ENCODE assay signal across 8 cellular contexts in genomic region chr14:77761205-77761931, GRCh38. TPM values are rescaled to one million over a fixed set of nuclear protein-coding genes. Genes with fewer than 3 reads are reported as not detected.
DNase-seq lines count a peak whose midpoint lies in the region; ATAC-seq and TF ChIP-seq lines count a peak whose summit lies in the region.

No MANE protein-coding gene starts in this region.

- peaks cover 20% of the 10 kb centered on the region for H4K20me1 ChIP-seq in IMR-90 (ENCODE audit: insufficient read depth, low read length)
- peaks cover 30% of the 10 kb centered on the region for H4K20me1 ChIP-seq in SK-N-SH (ENCODE audit: insufficient read depth)

- H3K9me3 ChIP-seq in ES-I3 (ENCODE audit: control insufficient read depth, insufficient read depth, low read length) = no peaks in the 10 kb centered on the region
- H3K9me3 ChIP-seq in IMR-90 (ENCODE audit: control insufficient read depth, insufficient read depth, low read length) = no peaks in the 10 kb centered on the region
- H3K9me3 ChIP-seq in SK-N-SH = no peaks in the 10 kb centered on the region
- H3K9me3 ChIP-seq in lower lobe of right lung = no peaks in the 10 kb centered on the region
- H3K9me3 ChIP-seq in suprapubic skin = no peaks in the 10 kb centered on the region

- H2BK15ac ChIP-seq in IMR-90 (ENCODE audit: low read depth, low read length) = no peak overlapping the region

- H3K27ac ChIP-seq in IMR-90 (ENCODE audit: insufficient read depth, low read length) (peak overlapping the region; percentile 7; the same call in 1 of the 2 replicates), SK-N-SH (ENCODE audit: low read depth in 2 of 2, low read length in 1 of 2) (peak overlapping the region; percentile 73 to 91; a peak in 3 of 4 replicates), lower lobe of right lung (peak overlapping the region; percentile 92), suprapubic skin (peak overlapping the region; percentile 94)

- dilution Hi-C loops in IMR-90 (cut with HindIII; ENCODE audit: low sequenced_read_pairs, unreplicated experiment) = no loop called here

- H2BK120ac ChIP-seq in IMR-90 (ENCODE audit: low read depth, low read length) = no peak overlapping the region; the same call in 1 of the 2 replicates

- H2BK20ac ChIP-seq in IMR-90 (ENCODE audit: low read depth, low read length) = no peak overlapping the region

- H3K27me3 Mint-ChIP-seq in effector memory CD8-positive, alpha-beta T cell = no peaks in the 10 kb centered on the region

- TF ChIP-seq POLR2A in IMR-90 (IDR thresholded peaks at IDR 0.05; ENCODE audit: low read depth, low read length) (no peak), suprapubic skin (IDR thresholded peaks at IDR 0.05) (no peak)

- peak overlapping the region; percentile 57 for H3K14ac ChIP-seq in IMR-90 (replicated peaks; ENCODE audit: low read depth, low read length)

- POLR2A ChIA-PET in IMR-90 (lab: Charles Lee; ENCODE audit: unreplicated experiment) (no interaction called here), SK-N-SH (lab: Yijun Ruan, JAX) (interaction anchor here (1.9 kb wide), 1 partner anchor 39 kb away, joined by 8 read pairs; the partner anchor contains the start of gene ADCK1)

- peak overlapping the region; percentile 70 for H4K5ac ChIP-seq in IMR-90 (ENCODE audit: low read depth, low read length)

- H3K4me3 ChIP-seq in IMR-90 (ENCODE audit: insufficient read depth, low read depth, low read length) = peak overlapping the region; percentile 90
- peak overlapping the region; percentile 83 to 86 for H3K4me3 ChIP-seq in SK-N-SH (ENCODE audit: low read depth in 2 of 2, low read length in 1 of 2)
- H3K4me3 ChIP-seq in lower lobe of right lung = peak overlapping the region; percentile 91
- peak overlapping the region; percentile 97 for H3K4me3 ChIP-seq in suprapubic skin

- H2AFZ ChIP-seq in IMR-90 (replicated peaks; ENCODE audit: low read length, poor library complexity) (peak overlapping the region; percentile 96), SK-N-SH (ENCODE audit: low read depth) (peak overlapping the region; percentile 97)

- TF ChIP-seq CTCF in IMR-90 (conservative IDR thresholded peaks at IDR 0.05; ENCODE audit: low read depth, low read length) (peak; percentile 33), SK-N-SH (IDR thresholded peaks at IDR 0.05) (peak; percentile 39), lower lobe of right lung (IDR thresholded peaks at IDR 0.05) (peak; percentile 16), suprapubic skin (IDR thresholded peaks at IDR 0.05) (no peak)

- H3K27me3 ChIP-seq in IMR-90 (ENCODE audit: control insufficient read depth, insufficient read depth, low read length) = no peaks in the 10 kb centered on the region
- no peaks in the 10 kb centered on the region for H3K27me3 ChIP-seq in SK-N-SH (ENCODE audit: insufficient read depth)
- H3K27me3 ChIP-seq in lower lobe of right lung (ENCODE audit: low read depth) = no peaks in the 10 kb centered on the region
- no peaks in the 10 kb centered on the region for H3K27me3 ChIP-seq in suprapubic skin

- TF ChIP-seq EP300 in SK-N-SH (IDR thresholded peaks at IDR 0.05; ENCODE audit: borderline replicate concordance in 1 of 2, low read depth in 1 of 2, low read length in 1 of 2) = no peak
- no peak for TF ChIP-seq EP300 in suprapubic skin (IDR thresholded peaks at IDR 0.05)

- H3K36me3 Mint-ChIP-seq in effector memory CD8-positive, alpha-beta T cell (ENCODE audit: insufficient read depth) = peaks cover 22% of the 10 kb centered on the region

- DNase-seq in IMR-90 = peak; percentile 36
- DNase-seq in SK-N-SH = peak; percentile 55
- no peak for DNase-seq in effector memory CD8-positive, alpha-beta T cell
- DNase-seq in lower lobe of right lung = no peak
- DNase-seq in suprapubic skin (ENCODE audit: low spot score in 2 of 2) = no peak
- no peak for DNase-seq in activated CD4-positive, CD25-positive, alpha-beta regulatory T cell treated with anti-CD3 and anti-CD28 coated beads, Interleukin-2, amount 50 U/mL, for 72 hours

- H3K79me1 ChIP-seq in IMR-90 (ENCODE audit: low read depth in 1 of 2, low read length in 2 of 2) = peaks cover 16 to 34% of the 10 kb centered on the region in 2 experiments

- peaks cover 26 to 29% of the 10 kb centered on the region in 2 donors for H3K4me1 Mint-ChIP-seq in effector memory CD8-positive, alpha-beta T cell (ENCODE audit: low read depth in 2 of 2)

- H3K9me3 Mint-ChIP-seq in effector memory CD8-positive, alpha-beta T cell = no peaks in the 10 kb centered on the region

- CTCF ChIA-PET in IMR-90 (lab: Yijun Ruan, JAX) = interaction anchor here (0.6 to 1.1 kb wide), 6 partner anchors 8 to 293 kb away, joined by 3 to 5 read pairs (median 3); partner anchors contain the start of gene ADCK1
- CTCF ChIA-PET in SK-N-SH (lab: Yijun Ruan, JAX) = interaction anchor here (0.6 to 2.1 kb wide), 6 partner anchors 30 to 805 kb away, joined by 3 to 5 read pairs (median 3); no protein-coding TSS in a partner anchor

- H2AK5ac ChIP-seq in IMR-90 (ENCODE audit: low read depth, low read length) = no peak overlapping the region

- H3K56ac ChIP-seq in IMR-90 (ENCODE audit: extremely low read depth, insufficient read depth, low read length) = peak overlapping the region; percentile 61

- peaks cover 7% of the 10 kb centered on the region; the same call in 1 of the 2 replicates for H3K9me1 ChIP-seq in IMR-90 (ENCODE audit: insufficient read depth, low read length)

- H3K9ac ChIP-seq in ES-I3 (ENCODE audit: low read depth, low read length) (peak overlapping the region; percentile 99), IMR-90 (ENCODE audit: low read depth, low read length) (peak overlapping the region; percentile 87), SK-N-SH (peak overlapping the region; percentile 89; the same call in 1 of the 2 replicates)

- peak overlapping the region; percentile 21; the same call in 1 of the 2 replicates for H3K4ac ChIP-seq in IMR-90 (ENCODE audit: low read depth, low read length)

- peak overlapping the region; percentile 58 for H2BK5ac ChIP-seq in IMR-90 (ENCODE audit: low read depth, low read length, poor library complexity, severe bottlenecking)

- 0% methylated on average over 6 of the region's 24 CpGs; no CpG with 5 or more reads in 1 of the 2 experiments for WGBS in IMR-90 (ENCODE audit: extremely low coverage in 2 of 2, insufficient read length in 1 of 2), 2 experiments
- 6% methylated on average over 20 of the region's 24 CpGs for WGBS in SK-N-SH (ENCODE audit: low lambda C conversion rate)
- 1% methylated on average over 24 of the region's 24 CpGs for WGBS in suprapubic skin

- intact Hi-C loops in IMR-90 (cut with micrococcal nuclease) = loop anchor here (1.0 to 5.0 kb wide), 2 partner anchors 39 to 806 kb away; partner anchors contain the start of gene ADCK1
- intact Hi-C loops in lower lobe of right lung (cut with DNase I) = no loop called here

- H3K4me2 ChIP-seq in IMR-90 (ENCODE audit: low read depth, low read length) = peak overlapping the region; percentile 90
- H3K4me2 ChIP-seq in SK-N-SH = peak overlapping the region; percentile 82

- no peaks in the 10 kb centered on the region for H3F3A ChIP-seq in SK-N-SH (replicated peaks; ENCODE audit: insufficient read depth)

- peak overlapping the region; percentile 29; the same call in 1 of the 2 replicates for H4K91ac ChIP-seq in IMR-90 (ENCODE audit: insufficient read depth, low read depth, low read length)

- H3K9me2 ChIP-seq in SK-N-SH = no peaks in the 10 kb centered on the region

- H3K36me3 ChIP-seq in ES-I3 (ENCODE audit: insufficient read depth, low read length) (no peaks in the 10 kb centered on the region; the same call in none of the 2 replicates), IMR-90 (ENCODE audit: control insufficient read depth, insufficient read depth, low read length) (peaks cover 1% of the 10 kb centered on the region; the same call in 1 of the 2 replicates), SK-N-SH (replicated peaks in 1 of 2; ENCODE audit: control insufficient read depth in 1 of 2, insufficient read depth in 2 of 2, low read length in 1 of 2) (peaks cover 5 to 8% of the 10 kb centered on the region in 2 experiments), lower lobe of right lung (no peaks in the 10 kb centered on the region), suprapubic skin (no peaks in the 10 kb centered on the region)

- H3K79me2 ChIP-seq in SK-N-SH (ENCODE audit: insufficient read depth) = peaks cover 45% of the 10 kb centered on the region

- in situ Hi-C loops in IMR-90 (cut with MboI; ENCODE audit: low sequenced_read_pairs) = no loop called here

- H4K8ac ChIP-seq in IMR-90 (ENCODE audit: low read depth in 2 of 2, low read length in 2 of 2) = peak overlapping the region; percentile 71 to 82

- TF ChIP-seq RAD21 in IMR-90 (IDR thresholded peaks at IDR 0.05; ENCODE audit: low read length) (no peak; the same call in 1 of the 2 replicates), SK-N-SH (IDR thresholded peaks at IDR 0.05; ENCODE audit: low read length) (no peak)

- BruUV-seq in IMR-90 (replicated peaks; lab: Mats Ljungman, UMichigan) = no TSS peak

- H2AK9ac ChIP-seq in IMR-90 (replicated peaks; ENCODE audit: low read depth, low read length, poor library complexity) = peak overlapping the region; percentile 93

- H3K27ac Mint-ChIP-seq in effector memory CD8-positive, alpha-beta T cell = peak overlapping the region; percentile 99 to 100

- H3K4me1 ChIP-seq in ES-I3 (ENCODE audit: insufficient read depth, low read length) (peaks cover 18% of the 10 kb centered on the region), IMR-90 (ENCODE audit: control insufficient read depth, insufficient read depth, low read length) (peaks cover 2% of the 10 kb centered on the region; the same call in 1 of the 2 replicates), SK-N-SH (ENCODE audit: control insufficient read depth in 1 of 2, insufficient read depth in 2 of 2, low read depth in 1 of 2, low read length in 1 of 2) (peaks cover 0 to 10% of the 10 kb centered on the region in 2 experiments; a peak in 3 of 4 replicates), lower lobe of right lung (peaks cover 44% of the 10 kb centered on the region), suprapubic skin (peaks cover 29% of the 10 kb centered on the region)

- H3K4me3 Mint-ChIP-seq in effector memory CD8-positive, alpha-beta T cell = peak overlapping the region; percentile 94 to 99

- H3K18ac ChIP-seq in IMR-90 (ENCODE audit: low read depth, low read length) = peak overlapping the region; percentile 71; the same call in 1 of the 2 replicates

- ATAC-seq in GM21528 (IDR thresholded peaks at IDR 0.05; ENCODE audit: low FRiP score, unreplicated experiment) (peak; percentile 25), IMR-90 (ENCODE audit: low read depth) (peak; percentile 19), lower lobe of right lung (peak; percentile 37 to 53)
- ATAC-seq in effector memory CD8-positive, alpha-beta T cell (replicated peaks) = peak; percentile 11

- peak overlapping the region; percentile 61; the same call in 1 of the 2 replicates for H3K23ac ChIP-seq in IMR-90 (ENCODE audit: low read depth, low read length)

RNA-seq across cellular contexts. Expression of gene SNW1, which starts 0.4 kb away (rescaled TPM):
- total RNA-seq in IMR-90 (2012; rRNA removed) (30.6 and 50.3 TPM in 2 replicates), lower lobe of right lung (61.7 TPM), suprapubic skin (10 to 100 TPM; 48.8 to 85.1 (median 57.4) TPM)
- polyA plus RNA-seq in IMR-90 (2012; rRNA removed) (28.2 and 29.2 TPM in 2 replicates), SK-N-SH (2012; rRNA removed) (29.8 and 30.2 TPM in 2 replicates)
- 3.2 and 7.4 TPM in 2 replicates for polyA plus RNA-seq in IMR-90 (2012; cell fraction: cytosol; rRNA removed)
- 1.6 and 17.5 TPM in 2 replicates for polyA plus RNA-seq in IMR-90 (2012; cell fraction: nucleus; rRNA removed; ENCODE audit: low replicate concordance)
- 34.2 and 44.0 TPM in 2 replicates for polyA plus RNA-seq in SK-N-SH (2012; cell fraction: cytosol; rRNA removed)
- polyA plus RNA-seq in SK-N-SH (2012; cell fraction: nucleus; rRNA removed) = 33.4 and 43.8 TPM in 2 replicates

RNA-seq across cellular contexts. Expression of gene ADCK1, which starts 38.5 kb away (rescaled TPM):
- total RNA-seq in IMR-90 (2012; rRNA removed) = 1.1 and 1.6 TPM in 2 replicates
- polyA plus RNA-seq in IMR-90 (2012; rRNA removed) = 3.6 and 4.6 TPM in 2 replicates
- 2.2 and 5.5 TPM in 2 replicates for polyA plus RNA-seq in IMR-90 (2012; cell fraction: cytosol; rRNA removed)
- polyA plus RNA-seq in IMR-90 (2012; cell fraction: nucleus; rRNA removed; ENCODE audit: low replicate concordance) = 19.4 and 19.7 TPM in 2 replicates
- polyA plus RNA-seq in SK-N-SH (2012; rRNA removed) = 10.4 and 11.4 TPM in 2 replicates
- polyA plus RNA-seq in SK-N-SH (2012; cell fraction: cytosol; rRNA removed) = 6.1 and 7.4 TPM in 2 replicates
- 22.4 and 24.9 TPM in 2 replicates for polyA plus RNA-seq in SK-N-SH (2012; cell fraction: nucleus; rRNA removed)
- 7.4 TPM for total RNA-seq in lower lobe of right lung
- 10 to 100 TPM in 1 of 4 donors, 1 to 10 TPM in 3; 6.0 to 16.0 (median 9.0) TPM for total RNA-seq in suprapubic skin

RNA-seq across cellular contexts. Expression of gene SLIRP, which starts 53.5 kb away (rescaled TPM):
- total RNA-seq in IMR-90 (2012; rRNA removed) (226 and 309 TPM in 2 replicates), lower lobe of right lung (58.0 TPM), suprapubic skin (100 to 1,000 TPM in 3 of 4 donors, 10 to 100 TPM in 1; 59.1 to 147 (median 127) TPM)
- polyA plus RNA-seq in IMR-90 (2012; rRNA removed) (220 and 244 TPM in 2 replicates), SK-N-SH (2012; rRNA removed) (306 and 347 TPM in 2 replicates)
- polyA plus RNA-seq in IMR-90 (2012; cell fraction: cytosol; rRNA removed) = 101 and 793 TPM in 2 replicates
- polyA plus RNA-seq in IMR-90 (2012; cell fraction: nucleus; rRNA removed; ENCODE audit: low replicate concordance) = 15.2 and 49.3 TPM in 2 replicates
- 488 and 609 TPM in 2 replicates for polyA plus RNA-seq in SK-N-SH (2012; cell fraction: cytosol; rRNA removed)
- 83.3 and 95.1 TPM in 2 replicates for polyA plus RNA-seq in SK-N-SH (2012; cell fraction: nucleus; rRNA removed)

RNA-seq across cellular contexts. Expression of gene ALKBH1, which starts 53.5 kb away (rescaled TPM):
- 9.2 and 10.8 TPM in 2 replicates for total RNA-seq in IMR-90 (2012; rRNA removed)
- polyA plus RNA-seq in IMR-90 (2012; rRNA removed) = 9.6 and 10.0 TPM in 2 replicates
- 3.6 and 4.1 TPM in 2 replicates for polyA plus RNA-seq in IMR-90 (2012; cell fraction: cytosol; rRNA removed)
- polyA plus RNA-seq in IMR-90 (2012; cell fraction: nucleus; rRNA removed; ENCODE audit: low replicate concordance) = 4.0 and 8.9 TPM in 2 replicates
- polyA plus RNA-seq in SK-N-SH (2012; rRNA removed) = 10.7 and 12.7 TPM in 2 replicates
- polyA plus RNA-seq in SK-N-SH (2012; cell fraction: cytosol; rRNA removed) = 11.6 and 12.2 TPM in 2 replicates
- polyA plus RNA-seq in SK-N-SH (2012; cell fraction: nucleus; rRNA removed) = 7.4 and 12.0 TPM in 2 replicates
- 12.5 TPM for total RNA-seq in lower lobe of right lung
- total RNA-seq in suprapubic skin = 10 to 100 TPM in 1 of 4 donors, 1 to 10 TPM in 3; 6.4 to 13.4 (median 7.3) TPM

Comparison
In these comparisons a context has a peak if more than half of its experiments do, and no peak if none do; other contexts are left out.
1. DNase-seq: peak in IMR-90 (single experiment) and SK-N-SH (single experiment); none in effector memory CD8-positive, alpha-beta T cell (0 of 3), lower lobe of right lung (single experiment), suprapubic skin (0 of 2) and activated CD4-positive, CD25-positive, alpha-beta regulatory T cell treated with anti-CD3 and anti-CD28 coated beads, Interleukin-2, amount 50 U/mL, for 72 hours (single experiment).
2. H3K27ac ChIP-seq: peak in every context shown above with its lines; median percentile 94 in suprapubic skin; 92 in lower lobe of right lung; 82 in SK-N-SH; 7 in IMR-90.
3. CTCF ChIP-seq: peak in IMR-90 (single experiment), SK-N-SH (single experiment) and lower lobe of right lung (single experiment); none in suprapubic skin (0 of 2).
4. Peak in every context shown above with its lines, with median percentiles within 50 percentile points of each other: H3K9ac ChIP-seq, ATAC-seq and H3K4me3 ChIP-seq.